14 cellular contexts compared by ENCODE assay signal in the genomic region with DNA sequence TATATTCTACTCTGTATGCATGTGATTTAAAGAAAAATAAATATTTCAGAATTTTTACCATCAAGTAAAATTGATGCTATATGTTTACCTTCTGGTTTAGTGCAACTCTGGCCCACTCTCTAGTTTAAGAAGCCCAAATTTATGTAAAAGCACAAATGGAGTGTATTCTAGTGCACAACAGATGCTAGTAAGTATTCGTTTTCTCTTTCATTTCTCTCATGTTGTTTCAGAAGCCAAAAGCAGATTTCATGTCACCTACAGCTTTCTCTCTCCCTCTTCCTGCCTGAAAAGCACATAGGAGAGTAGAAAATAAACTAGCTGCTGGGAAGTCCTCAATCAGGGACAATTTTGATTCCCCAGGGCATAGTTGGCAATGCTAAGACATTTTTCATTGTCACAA.
DNase-seq lines count a peak whose midpoint lies in the region; ATAC-seq and TF ChIP-seq lines count a peak whose summit lies in the region.
"Had no signal": no experiment of that assay in that cellular context is flagged by ENCODE, and none has a peak within 500 bp of the region (broad histone marks: within the 10 kb centered on the region; RNA-seq: fewer than 3 reads in every experiment).

No MANE protein-coding gene starts in this region.

- ATAC-seq in GM18868 (IDR thresholded peaks at IDR 0.05; ENCODE audit: unreplicated experiment) (peak; percentile 40), GM21447 (IDR thresholded peaks at IDR 0.05; ENCODE audit: unreplicated experiment) (peak; percentile 55), HG02973 (IDR thresholded peaks at IDR 0.05; ENCODE audit: unreplicated experiment) (peak; percentile 59), HG03571 (IDR thresholded peaks at IDR 0.05; ENCODE audit: unreplicated experiment) (peak; percentile 55), HG03108 (IDR thresholded peaks at IDR 0.05; ENCODE audit: unreplicated experiment) (no peak)
- ATAC-seq: activated CD8-positive, alpha-beta T cell treated with anti-CD3 and anti-CD28 coated beads for 36 hours had no signal

- no peak for TF ChIP-seq CTCF in chondrocyte (IDR thresholded peaks at IDR 0.05)

- no peaks in the 10 kb centered on the region for H3K36me3 Mint-ChIP-seq in chondrocyte (ENCODE audit: low read depth)
- H3K36me3 Mint-ChIP-seq: activated naive CD4-positive, alpha-beta T cell treated with anti-CD3 and anti-CD28 coated beads, Interleukin-2, amount 10 ng/mL, durations not matched to agents 7 days and 5 days had no signal

- no peaks in the 10 kb centered on the region for H3K27me3 Mint-ChIP-seq in chondrocyte (ENCODE audit: low read depth)
- H3K27me3 Mint-ChIP-seq: activated CD8-positive, alpha-beta T cell treated with anti-CD3 and anti-CD28 coated beads for 36 hours; activated naive CD4-positive, alpha-beta T cell treated with anti-CD3 and anti-CD28 coated beads, Interleukin-2, amount 10 ng/mL, durations not matched to agents 7 days and 5 days had no signal

- no peaks in the 10 kb centered on the region for H3K9me3 Mint-ChIP-seq in chondrocyte (ENCODE audit: low read depth)
- H3K9me3 Mint-ChIP-seq: activated CD8-positive, alpha-beta T cell treated with anti-CD3 and anti-CD28 coated beads for 36 hours; activated naive CD4-positive, alpha-beta T cell treated with anti-CD3 and anti-CD28 coated beads, Interleukin-2, amount 10 ng/mL, durations not matched to agents 7 days and 5 days; central memory CD8-positive, alpha-beta T cell had no signal

- no peak overlapping the region for H3K4me3 Mint-ChIP-seq in chondrocyte (ENCODE audit: unreplicated experiment)
- H3K4me3 Mint-ChIP-seq: activated CD8-positive, alpha-beta T cell treated with anti-CD3 and anti-CD28 coated beads for 36 hours; activated naive CD4-positive, alpha-beta T cell treated with anti-CD3 and anti-CD28 coated beads, Interleukin-2, amount 10 ng/mL, durations not matched to agents 7 days and 5 days; central memory CD8-positive, alpha-beta T cell had no signal

- DNase-seq in chondrocyte (ENCODE audit: low spot score) (no peak), cardiac septum (ENCODE audit: low spot score) (no peak), Kasumi-1 (lab: John Stamatoyannopoulos, UW) (no peak)
- DNase-seq: activated CD8-positive, alpha-beta T cell treated with anti-CD3 and anti-CD28 coated beads for 36 hours; activated naive CD4-positive, alpha-beta T cell treated with anti-CD3 and anti-CD28 coated beads, Interleukin-2, amount 10 ng/mL, durations not matched to agents 7 days and 5 days; BE2C; NCI-H2227 treated with DMSO at 0.1 percent for 48 hours; retina had no signal

- intact Hi-C loops in cardiac septum (cut with DNase I): no loop called here

- H3K4me1 Mint-ChIP-seq in chondrocyte (ENCODE audit: low read depth): no peaks in the 10 kb centered on the region
- H3K4me1 Mint-ChIP-seq: activated naive CD4-positive, alpha-beta T cell treated with anti-CD3 and anti-CD28 coated beads, Interleukin-2, amount 10 ng/mL, durations not matched to agents 7 days and 5 days; central memory CD8-positive, alpha-beta T cell had no signal

- no peak overlapping the region for H3K27ac Mint-ChIP-seq in chondrocyte (ENCODE audit: unreplicated experiment)
- H3K27ac Mint-ChIP-seq: activated CD8-positive, alpha-beta T cell treated with anti-CD3 and anti-CD28 coated beads for 36 hours; activated naive CD4-positive, alpha-beta T cell treated with anti-CD3 and anti-CD28 coated beads, Interleukin-2, amount 10 ng/mL, durations not matched to agents 7 days and 5 days had no signal
